9 cellular contexts compared by ENCODE assay signal in the genomic region with DNA sequence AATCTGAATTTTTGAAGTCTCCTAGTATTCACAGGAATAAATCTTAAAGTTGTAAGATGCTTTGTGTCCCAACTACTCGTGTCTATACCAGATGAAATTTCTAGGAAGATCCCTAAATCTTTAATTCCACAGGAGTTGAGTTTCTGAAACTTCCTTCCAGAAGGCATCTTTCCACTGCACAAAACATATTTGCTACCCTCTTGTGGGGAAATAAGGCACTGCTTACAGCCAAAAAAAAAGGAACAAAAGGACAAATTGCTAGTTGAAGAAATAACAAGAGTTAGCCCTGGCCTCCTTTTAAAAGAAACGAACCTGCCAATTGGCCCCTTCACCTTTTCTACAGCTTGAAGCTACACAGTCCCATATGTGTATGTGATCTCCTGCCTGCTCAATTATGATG. TPM values are rescaled to one million over a fixed set of nuclear protein-coding genes. Genes with fewer than 3 reads are reported as not detected.
DNase-seq lines count a peak whose midpoint lies in the region; ATAC-seq and TF ChIP-seq lines count a peak whose summit lies in the region.
"Had no signal": no experiment of that assay in that cellular context is flagged by ENCODE, and none has a peak within 500 bp of the region (broad histone marks: within the 10 kb centered on the region; RNA-seq: fewer than 3 reads in every experiment).

No MANE protein-coding gene starts in this region.

- no CpG with 5 or more reads among the region's 2 CpGs for WGBS in mesendoderm (ENCODE audit: extremely low coverage, insufficient coverage, low lambda C conversion rate)

- no peaks in the 10 kb centered on the region for H3K9me3 Mint-ChIP-seq in Calu3 (ENCODE audit: low read depth, unreplicated experiment)

- BruUV-seq in Calu3 (replicated peaks; lab: Mats Ljungman, UMichigan) = no TSS peak

- H4K5ac ChIP-seq in mesendoderm (ENCODE audit: low read length) = no peak overlapping the region

- TF ChIP-seq CTCF in Calu3 (IDR thresholded peaks at IDR 0.05; ENCODE audit: unreplicated experiment) (no peak), astrocyte of the spinal cord (IDR thresholded peaks at IDR 0.05; ENCODE audit: low read depth, low read length) (peak; percentile 75)

- H4K8ac ChIP-seq in mesendoderm (ENCODE audit: low read depth, low read length) = no peak overlapping the region

- in situ Hi-C loops in KBM-7 (cut with MboI; ENCODE audit: low pct_unique_long_range_greater_than_20kb, low sequenced_read_pairs) (no loop called here), astrocyte of the spinal cord (cut with HindIII; ENCODE audit: low sequenced_read_pairs) (no loop called here)

- H3K36me3 Mint-ChIP-seq in Calu3 (ENCODE audit: insufficient read depth, unreplicated experiment) = no peaks in the 10 kb centered on the region

- H3K27ac Mint-ChIP-seq in Calu3 (ENCODE audit: unreplicated experiment) = no peak overlapping the region

- H3K56ac ChIP-seq in mesendoderm (ENCODE audit: low read length) = no peak overlapping the region

- H3K27me3 Mint-ChIP-seq in Calu3 (ENCODE audit: unreplicated experiment) = peaks cover 67% of the 10 kb centered on the region

- intact Hi-C loops in Calu3 (cut with micrococcal nuclease; ENCODE audit: unreplicated experiment) = loop anchor here (5.0 kb wide), 3 partner anchors 94 to 1941 kb away; no protein-coding TSS in a partner anchor

- H3K36me3 ChIP-seq in mesendoderm (ENCODE audit: control insufficient read depth, insufficient read depth, low read length) = no peaks in the 10 kb centered on the region
- H3K36me3 ChIP-seq: pancreas had no signal

- H3K79me2 ChIP-seq in mesendoderm (ENCODE audit: control insufficient read depth, insufficient read depth, low read length) = no peaks in the 10 kb centered on the region

- H3K23ac ChIP-seq in mesendoderm (ENCODE audit: low read length) = no peak overlapping the region

- H2BK5ac ChIP-seq in mesendoderm (ENCODE audit: low read length) = no peak overlapping the region

- H3K27ac ChIP-seq in mesendoderm (ENCODE audit: low read depth, low read length) = no peak overlapping the region
- H3K27ac ChIP-seq: pancreas had no signal

- H2AK5ac ChIP-seq in mesendoderm (ENCODE audit: low read length) = no peak overlapping the region

- no peak overlapping the region for H2BK120ac ChIP-seq in mesendoderm (ENCODE audit: low read depth, low read length)

- CTCF ChIA-PET in Calu3 (lab: Charles Lee) = interaction anchor here (1.7 kb wide), 1 partner anchor 1764 kb away, joined by 6 read pairs; no protein-coding TSS in a partner anchor

- H3K4me3 ChIP-seq in astrocyte of the spinal cord (ENCODE audit: low read depth, low read length) (no peak overlapping the region), mesendoderm (ENCODE audit: low read length) (no peak overlapping the region)
- H3K4me3 ChIP-seq: pancreas had no signal

- H2BK15ac ChIP-seq in mesendoderm (replicated peaks; ENCODE audit: low read depth) = no peak overlapping the region

- H3K4me3 Mint-ChIP-seq in Calu3 (ENCODE audit: low read depth, unreplicated experiment) = no peak overlapping the region

- ATAC-seq in GM18511 (IDR thresholded peaks at IDR 0.05; ENCODE audit: unreplicated experiment) (no peak), GM18502 (IDR thresholded peaks at IDR 0.05; ENCODE audit: poor library complexity, unreplicated experiment) (no peak)
- ATAC-seq: pancreas had no signal

- H3K27me3 ChIP-seq in mesendoderm (ENCODE audit: insufficient read depth, low read length, poor library complexity) = no peaks in the 10 kb centered on the region
- H3K27me3 ChIP-seq: pancreas had no signal

- H3K18ac ChIP-seq in mesendoderm (ENCODE audit: low read length) = no peak overlapping the region

- no peaks in the 10 kb centered on the region for H3K79me1 ChIP-seq in mesendoderm (ENCODE audit: low read length)

- no peak overlapping the region for H3K9ac ChIP-seq in mesendoderm (ENCODE audit: low read length)

- H3K4ac ChIP-seq in mesendoderm (ENCODE audit: low read depth, low read length) = no peak overlapping the region

- DNase-seq in Calu3 = peak; percentile 6
- DNase-seq in KBM-7 = peak; percentile 70
- DNase-seq in astrocyte of the spinal cord (ENCODE audit: low read depth, low spot score) = peak; percentile 19
- peak; percentile 56 for DNase-seq in mesendoderm
- no peak for DNase-seq in activated naive CD4-positive, alpha-beta T cell (lab: John Stamatoyannopoulos, UW)
- DNase-seq in activated CD4-positive, CD25-positive, alpha-beta regulatory T cell treated with anti-CD3 and anti-CD28 coated beads, Interleukin-2, amount 50 U/mL, for 72 hours = no peak
- DNase-seq: pancreas had no signal

- no peak overlapping the region for H3K4me2 ChIP-seq in mesendoderm (ENCODE audit: low read length)

- no peaks in the 10 kb centered on the region for H3K4me1 Mint-ChIP-seq in Calu3 (ENCODE audit: low read depth, unreplicated experiment)

- H3K4me1 ChIP-seq in mesendoderm (ENCODE audit: control insufficient read depth, low read depth, low read length) = no peaks in the 10 kb centered on the region
- H3K4me1 ChIP-seq: pancreas had no signal

RNA-seq across cellular contexts. Expression of gene TAFA4, which starts 54.0 kb away (rescaled TPM):
- total RNA-seq in Calu3 (2022) = 0.69 TPM in 1 of 2 replicates, not detected in the other
- polyA plus RNA-seq in mesendoderm (2013, experiment 1 of 2) = 2.0 TPM
- polyA plus RNA-seq in mesendoderm (2013, experiment 2 of 2) = 2.2 TPM
- total RNA-seq: pancreas had no signal

Comparison
In these comparisons a context has a peak if more than half of its experiments do, and no peak if none do; other contexts are left out.
1. DNase-seq: peak in Calu3 (single experiment), KBM-7 (single experiment), astrocyte of the spinal cord (single experiment) and mesendoderm (single experiment); none in activated naive CD4-positive, alpha-beta T cell (0 of 4) and activated CD4-positive, CD25-positive, alpha-beta regulatory T cell treated with anti-CD3 and anti-CD28 coated beads, Interleukin-2, amount 50 U/mL, for 72 hours (single experiment).